ENCODE assay signal across 8 cellular contexts in genomic region chr13:98447881-98448641, GRCh38.
DNase-seq lines count a peak whose midpoint lies in the region; ATAC-seq and TF ChIP-seq lines count a peak whose summit lies in the region.

No MANE protein-coding gene starts in this region.

- H3K27me3 Mint-ChIP-seq in CD4-positive, CD25-positive, alpha-beta regulatory T cell = no peaks in the 10 kb centered on the region
- no peaks in the 10 kb centered on the region for H3K27me3 Mint-ChIP-seq in activated CD4-positive, alpha-beta memory T cell treated with anti-CD3 and anti-CD28 coated beads, Interleukin-2, amount 10 ng/mL, durations not matched to agents 7 days and 5 days

- WGBS in thyroid gland, 2 donors = 78 to 82% methylated on average over 28 of the region's 28 CpGs

- peaks cover 18% of the 10 kb centered on the region for H3K36me3 Mint-ChIP-seq in CD4-positive, CD25-positive, alpha-beta regulatory T cell
- peaks cover 39% of the 10 kb centered on the region for H3K36me3 Mint-ChIP-seq in activated CD4-positive, alpha-beta memory T cell treated with anti-CD3 and anti-CD28 coated beads, Interleukin-2, amount 10 ng/mL, durations not matched to agents 7 days and 5 days (ENCODE audit: low read depth)

- H3K9me3 ChIP-seq in CD4-positive, CD25-positive, alpha-beta regulatory T cell (ENCODE audit: control insufficient read depth in 2 of 2, low read length in 2 of 2) = no peaks in the 10 kb centered on the region
- H3K9me3 ChIP-seq in left ventricle myocardium inferior (replicated peaks) (no peaks in the 10 kb centered on the region), thyroid gland (no peaks in the 10 kb centered on the region)

- H3K4me3 Mint-ChIP-seq in CD4-positive, CD25-positive, alpha-beta regulatory T cell = no peak overlapping the region
- no peak overlapping the region for H3K4me3 Mint-ChIP-seq in activated CD4-positive, alpha-beta memory T cell treated with anti-CD3 and anti-CD28 coated beads, Interleukin-2, amount 10 ng/mL, durations not matched to agents 7 days and 5 days

- peak; percentile 71 for TF ChIP-seq CTCF in left ventricle myocardium inferior (IDR thresholded peaks at IDR 0.05; ENCODE audit: borderline replicate concordance)
- peak in 2 of 6 experiments; percentile 7 to 30 for TF ChIP-seq CTCF in thyroid gland (IDR thresholded peaks at IDR 0.05)

- H3K27ac ChIP-seq in CD4-positive, CD25-positive, alpha-beta regulatory T cell (ENCODE audit: insufficient read depth, low read length, poor library complexity, severe bottlenecking) = no peak overlapping the region
- H3K27ac ChIP-seq in left ventricle myocardium inferior (replicated peaks) (no peak overlapping the region), thyroid gland (no peak overlapping the region)

- H3K9me3 Mint-ChIP-seq in CD4-positive, CD25-positive, alpha-beta regulatory T cell = no peaks in the 10 kb centered on the region
- H3K9me3 Mint-ChIP-seq in activated CD4-positive, alpha-beta memory T cell treated with anti-CD3 and anti-CD28 coated beads, Interleukin-2, amount 10 ng/mL, durations not matched to agents 7 days and 5 days = no peaks in the 10 kb centered on the region

- H3K4me1 ChIP-seq in CD4-positive, CD25-positive, alpha-beta regulatory T cell (ENCODE audit: control insufficient read depth, insufficient read depth, low read length, poor library complexity, severe bottlenecking) = peaks cover 25% of the 10 kb centered on the region
- H3K4me1 ChIP-seq in left ventricle myocardium inferior (peaks cover 63% of the 10 kb centered on the region), thyroid gland (peaks cover 16 to 40% of the 10 kb centered on the region in 2 donors)

- POLR2A ChIA-PET in activated CD4-positive, alpha-beta memory T cell treated with anti-CD3 and anti-CD28 coated beads, Interleukin-2, amount 10 ng/mL, durations not matched to agents 7 days and 5 days (lab: Charles Lee) = interaction anchor here (1.1 kb wide), 1 partner anchor 28 kb away, joined by 4 read pairs; no protein-coding TSS in a partner anchor

- intact Hi-C loops in left ventricle myocardium inferior (cut with micrococcal nuclease) (loop anchor here (5.0 kb wide), 2 partner anchors 204 to 224 kb away; no protein-coding TSS in a partner anchor), thyroid gland (cut with DNase I) (loop anchor here (5.0 to 10.0 kb wide), 2 partner anchors 127 to 204 kb away; partner anchors contain the start of gene STK24)

- peaks cover 15 to 41% (median 20%) of the 10 kb centered on the region in 4 donors for H3K4me1 Mint-ChIP-seq in CD4-positive, CD25-positive, alpha-beta regulatory T cell
- peaks cover 36% of the 10 kb centered on the region for H3K4me1 Mint-ChIP-seq in activated CD4-positive, alpha-beta memory T cell treated with anti-CD3 and anti-CD28 coated beads, Interleukin-2, amount 10 ng/mL, durations not matched to agents 7 days and 5 days

- CTCF ChIA-PET in activated CD4-positive, alpha-beta memory T cell treated with anti-CD3 and anti-CD28 coated beads, Interleukin-2, amount 10 ng/mL, durations not matched to agents 7 days and 5 days (lab: Charles Lee) = interaction anchor here (1.3 to 4.6 kb wide), 3 partner anchors 204 to 223 kb away, joined by 3 to 125 read pairs (median 4); no protein-coding TSS in a partner anchor

- TF ChIP-seq POLR2A in thyroid gland (IDR thresholded peaks at IDR 0.05) = no peak
- no peak for TF ChIP-seq POLR2A in GM18505 (IDR thresholded peaks at IDR 0.05; ENCODE audit: borderline replicate concordance, extremely low read depth, insufficient read depth, insufficient read length)

- H3K27me3 ChIP-seq in CD4-positive, CD25-positive, alpha-beta regulatory T cell (ENCODE audit: control insufficient read depth, insufficient read depth, low read length) = no peaks in the 10 kb centered on the region
- H3K27me3 ChIP-seq in left ventricle myocardium inferior (ENCODE audit: low read depth) (no peaks in the 10 kb centered on the region), thyroid gland (no peaks in the 10 kb centered on the region)

- DNase-seq in CD4-positive, CD25-positive, alpha-beta regulatory T cell = peak in 1 of 3 donors; percentile 16
- no peak for DNase-seq in activated CD4-positive, alpha-beta memory T cell treated with anti-CD3 and anti-CD28 coated beads, Interleukin-2, amount 10 ng/mL, durations not matched to agents 7 days and 5 days
- DNase-seq in left ventricle myocardium inferior (peak; percentile 58), thyroid gland (peak; percentile 39 to 44), CD1c-positive myeloid dendritic cell (ENCODE audit: extremely low spot score) (no peak)

- H3K36me3 ChIP-seq in CD4-positive, CD25-positive, alpha-beta regulatory T cell (ENCODE audit: control insufficient read depth, insufficient read depth, low read length) = peaks cover 27% of the 10 kb centered on the region
- H3K36me3 ChIP-seq in left ventricle myocardium inferior = peaks cover 39% of the 10 kb centered on the region
- H3K36me3 ChIP-seq in thyroid gland = peaks cover 27 to 31% of the 10 kb centered on the region in 2 donors

- peak overlapping the region in 2 of 3 donors; percentile 56 to 62 for H3K27ac Mint-ChIP-seq in CD4-positive, CD25-positive, alpha-beta regulatory T cell
- peak overlapping the region; percentile 3 for H3K27ac Mint-ChIP-seq in activated CD4-positive, alpha-beta memory T cell treated with anti-CD3 and anti-CD28 coated beads, Interleukin-2, amount 10 ng/mL, durations not matched to agents 7 days and 5 days

- ATAC-seq in CD4-positive, CD25-positive, alpha-beta regulatory T cell (ENCODE audit: low read depth in 2 of 2) = no peak
- peak; percentile 36 for ATAC-seq in HG02759 (IDR thresholded peaks at IDR 0.05; ENCODE audit: unreplicated experiment)
- no peak for ATAC-seq in GM18505 (IDR thresholded peaks at IDR 0.05; ENCODE audit: unreplicated experiment)
- ATAC-seq in HG02885 (IDR thresholded peaks at IDR 0.05; ENCODE audit: poor library complexity, unreplicated experiment) = no peak

- H3K4me3 ChIP-seq in CD4-positive, CD25-positive, alpha-beta regulatory T cell (ENCODE audit: low read depth, low read length) = no peak overlapping the region
- H3K4me3 ChIP-seq in left ventricle myocardium inferior (no peak overlapping the region), thyroid gland (replicated peaks in 1 of 3) (no peak overlapping the region)

Comparison
In these comparisons a context has a peak if more than half of its experiments do, and no peak if none do; other contexts are left out.
1. DNase-seq: peak in left ventricle myocardium inferior (single experiment) and thyroid gland (2 of 2); none in activated CD4-positive, alpha-beta memory T cell treated with anti-CD3 and anti-CD28 coated beads, Interleukin-2, amount 10 ng/mL, durations not matched to agents 7 days and 5 days (single experiment) and CD1c-positive myeloid dendritic cell (single experiment).